Comparison of ENCODE assay signal across 31 cellular contexts in the genomic region with DNA sequence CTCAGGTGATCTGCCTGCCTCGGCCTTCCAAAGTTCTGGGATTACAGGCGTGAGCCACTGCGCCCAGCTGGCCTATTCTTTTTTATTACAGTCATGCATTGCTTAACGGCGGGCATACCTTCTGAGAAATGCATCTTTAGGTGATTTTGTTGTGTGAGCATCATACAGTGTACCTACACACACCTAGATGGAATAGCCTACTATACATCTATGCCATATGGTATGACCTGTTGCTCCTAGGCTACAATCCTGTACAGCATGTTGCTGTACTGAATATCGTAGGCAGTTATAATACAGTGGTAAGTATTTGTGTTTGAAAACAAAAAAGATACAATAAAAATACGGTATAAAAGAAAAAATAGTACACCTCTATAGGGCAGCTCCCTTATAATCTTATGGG.
"Had no signal": no experiment of that assay in that cellular context is flagged by ENCODE, and none has a peak within 500 bp of the region (broad histone marks: within the 10 kb centered on the region; RNA-seq: fewer than 3 reads in every experiment).

No MANE protein-coding gene starts in this region.

- H3K36me3 ChIP-seq: ascending aorta, brain microvascular endothelial cell, breast epithelium had no signal

- ATAC-seq: activated CD8-positive, alpha-beta T cell treated with anti-CD3 and anti-CD28 coated beads for 36 hours; activated naive CD8-positive, alpha-beta T cell treated with anti-CD3 and anti-CD28 coated beads, Interleukin-2, amount 50 U/mL, for 24 hours had no signal

- H3K27ac ChIP-seq: ascending aorta, brain microvascular endothelial cell, breast epithelium, VCaP had no signal

- H3K4me3 ChIP-seq: ascending aorta, breast epithelium had no signal

- H3K9me3 Mint-ChIP-seq: activated B cell treated with CpG ODN at 0.5 μM for 24 hours; activated CD4-positive, alpha-beta memory T cell treated with anti-CD3 and anti-CD28 coated beads for 36 hours; activated CD4-positive, alpha-beta T cell treated with anti-CD3 and anti-CD28 coated beads, Interleukin-2, amount 10 ng/mL, durations not matched to agents 24 days and 14 days; activated CD8-positive, alpha-beta T cell treated with anti-CD3 and anti-CD28 coated beads for 36 hours; activated naive CD8-positive, alpha-beta T cell treated with anti-CD3 and anti-CD28 coated beads, Interleukin-2, amount 10 ng/mL, durations not matched to agents 7 days and 5 days; activated naive CD8-positive, alpha-beta T cell treated with anti-CD3 and anti-CD28 coated beads, Interleukin-2, amount 50 U/mL, for 24 hours; activated T-cell treated with anti-CD3 and anti-CD28 coated beads, Interleukin-2, amount 50 U/mL, for 24 hours; activated T-helper 2 cell treated with anti-CD3 and anti-CD28 coated beads, Interferon-gamma antibody, Interleukin-2, Interleukin-4, amounts not matched to agents 10 μg/mL and 5 μg/mL and 100 μg/mL, durations not matched to agents 14 hours and 24 hours and 36 hours; T-helper 1 cell treated with Interleukin-12 subunit alpha and Interleukin-12 subunit beta and Interleukin-4 antibody, amounts not matched to agents 30 μg/mL and 1 μg/mL, for 36 hours; T-helper 2 cell treated with Interferon-gamma antibody and Interleukin-4, amounts not matched to agents 5 μg/mL and 100 μg/mL, for 36 hours had no signal

- DNase-seq: activated B cell treated with CpG ODN at 0.5 μM for 24 hours; activated CD4-positive, alpha-beta memory T cell treated with anti-CD3 and anti-CD28 coated beads for 36 hours; activated CD4-positive, alpha-beta T cell treated with anti-CD3 and anti-CD28 coated beads for 4 hours; activated CD4-positive, alpha-beta T cell treated with anti-CD3 and anti-CD28 coated beads, Interleukin-2, amount 10 ng/mL, durations not matched to agents 24 days and 14 days; activated CD4-positive, alpha-beta T cell treated with anti-CD3 and anti-CD28 coated beads, Interleukin-2, amount 50 U/mL, for 1 hour; activated CD4-positive, alpha-beta T cell treated with anti-CD3 and anti-CD28 coated beads, Interleukin-2, amount 50 U/mL, for 4 hours; activated CD4-positive, CD25-positive, alpha-beta regulatory T cell treated with anti-CD3 and anti-CD28 coated beads, Interleukin-2, amount 50 U/mL, for 72 hours; activated CD8-positive, alpha-beta memory T cell treated with anti-CD3 and anti-CD28 coated beads, Interleukin-2, amount 50 U/mL, for 4 hours; activated CD8-positive, alpha-beta T cell treated with anti-CD3 and anti-CD28 coated beads for 36 hours; activated effector memory CD4-positive, alpha-beta T cell treated with Interleukin-2 at 50 U/mL for 16 hours; activated gamma-delta T cell; activated naive CD4-positive, alpha-beta T cell treated with anti-CD3 and anti-CD28 coated beads, Interleukin-2, amount 50 U/mL, for 16 hours; activated naive CD4-positive, alpha-beta T cell treated with Interleukin-2 at 50 U/mL for 16 hours; activated naive CD8-positive, alpha-beta T cell treated with anti-CD3 and anti-CD28 coated beads, Interleukin-2, amount 10 ng/mL, durations not matched to agents 7 days and 5 days; activated naive CD8-positive, alpha-beta T cell treated with anti-CD3 and anti-CD28 coated beads, Interleukin-2, amount 50 U/mL, for 24 hours; activated T-cell treated with anti-CD3 and anti-CD28 coated beads for 4 hours; activated T-cell treated with anti-CD3 and anti-CD28 coated beads, Interleukin-2, amount 50 U/mL, for 24 hours; activated T-cell treated with anti-CD3 and anti-CD28 coated beads, Interleukin-2, amount 50 U/mL, for 48 hours; amygdala; anterior cingulate cortex; brain microvascular endothelial cell; central memory CD4-positive, alpha-beta T cell; T-helper 1 cell; T-helper 2 cell; T-helper 9 cell had no signal

- H3K4me3 Mint-ChIP-seq: activated B cell treated with CpG ODN at 0.5 μM for 24 hours; activated CD4-positive, alpha-beta memory T cell treated with anti-CD3 and anti-CD28 coated beads for 36 hours; activated CD4-positive, alpha-beta T cell treated with anti-CD3 and anti-CD28 coated beads, Interleukin-2, amount 10 ng/mL, durations not matched to agents 24 days and 14 days; activated CD8-positive, alpha-beta T cell treated with anti-CD3 and anti-CD28 coated beads for 36 hours; activated naive CD8-positive, alpha-beta T cell treated with anti-CD3 and anti-CD28 coated beads, Interleukin-2, amount 10 ng/mL, durations not matched to agents 7 days and 5 days; activated naive CD8-positive, alpha-beta T cell treated with anti-CD3 and anti-CD28 coated beads, Interleukin-2, amount 50 U/mL, for 24 hours; activated T-cell treated with anti-CD3 and anti-CD28 coated beads, Interleukin-2, amount 50 U/mL, for 24 hours; T-helper 1 cell treated with Interleukin-12 subunit alpha and Interleukin-12 subunit beta and Interleukin-4 antibody, amounts not matched to agents 30 μg/mL and 1 μg/mL, for 36 hours; T-helper 2 cell treated with Interferon-gamma antibody and Interleukin-4, amounts not matched to agents 5 μg/mL and 100 μg/mL, for 36 hours had no signal

- H3K4me1 ChIP-seq: breast epithelium had no signal

- H3K27me3 Mint-ChIP-seq: activated B cell treated with CpG ODN at 0.5 μM for 24 hours; activated CD4-positive, alpha-beta memory T cell treated with anti-CD3 and anti-CD28 coated beads for 36 hours; activated CD4-positive, alpha-beta T cell treated with anti-CD3 and anti-CD28 coated beads, Interleukin-2, amount 10 ng/mL, durations not matched to agents 24 days and 14 days; activated CD8-positive, alpha-beta T cell treated with anti-CD3 and anti-CD28 coated beads for 36 hours; activated naive CD8-positive, alpha-beta T cell treated with anti-CD3 and anti-CD28 coated beads, Interleukin-2, amount 10 ng/mL, durations not matched to agents 7 days and 5 days; activated naive CD8-positive, alpha-beta T cell treated with anti-CD3 and anti-CD28 coated beads, Interleukin-2, amount 50 U/mL, for 24 hours had no signal

- H3K9me3 ChIP-seq: ascending aorta, breast epithelium had no signal

- H3K27me3 ChIP-seq: ascending aorta, brain microvascular endothelial cell, breast epithelium had no signal

- H3K27ac Mint-ChIP-seq: activated B cell treated with CpG ODN at 0.5 μM for 24 hours; activated CD4-positive, alpha-beta memory T cell treated with anti-CD3 and anti-CD28 coated beads for 36 hours; activated CD4-positive, alpha-beta T cell treated with anti-CD3 and anti-CD28 coated beads, Interleukin-2, amount 10 ng/mL, durations not matched to agents 24 days and 14 days; activated CD8-positive, alpha-beta T cell treated with anti-CD3 and anti-CD28 coated beads for 36 hours; activated naive CD8-positive, alpha-beta T cell treated with anti-CD3 and anti-CD28 coated beads, Interleukin-2, amount 10 ng/mL, durations not matched to agents 7 days and 5 days; activated naive CD8-positive, alpha-beta T cell treated with anti-CD3 and anti-CD28 coated beads, Interleukin-2, amount 50 U/mL, for 24 hours; activated T-helper 2 cell treated with anti-CD3 and anti-CD28 coated beads, Interferon-gamma antibody, Interleukin-2, Interleukin-4, amounts not matched to agents 10 μg/mL and 5 μg/mL and 100 μg/mL, durations not matched to agents 14 hours and 24 hours and 36 hours; T-helper 1 cell treated with Interleukin-12 subunit alpha and Interleukin-12 subunit beta and Interleukin-4 antibody, amounts not matched to agents 30 μg/mL and 1 μg/mL, for 36 hours; T-helper 2 cell treated with Interferon-gamma antibody and Interleukin-4, amounts not matched to agents 5 μg/mL and 100 μg/mL, for 36 hours had no signal
